In the genomic region with DNA sequence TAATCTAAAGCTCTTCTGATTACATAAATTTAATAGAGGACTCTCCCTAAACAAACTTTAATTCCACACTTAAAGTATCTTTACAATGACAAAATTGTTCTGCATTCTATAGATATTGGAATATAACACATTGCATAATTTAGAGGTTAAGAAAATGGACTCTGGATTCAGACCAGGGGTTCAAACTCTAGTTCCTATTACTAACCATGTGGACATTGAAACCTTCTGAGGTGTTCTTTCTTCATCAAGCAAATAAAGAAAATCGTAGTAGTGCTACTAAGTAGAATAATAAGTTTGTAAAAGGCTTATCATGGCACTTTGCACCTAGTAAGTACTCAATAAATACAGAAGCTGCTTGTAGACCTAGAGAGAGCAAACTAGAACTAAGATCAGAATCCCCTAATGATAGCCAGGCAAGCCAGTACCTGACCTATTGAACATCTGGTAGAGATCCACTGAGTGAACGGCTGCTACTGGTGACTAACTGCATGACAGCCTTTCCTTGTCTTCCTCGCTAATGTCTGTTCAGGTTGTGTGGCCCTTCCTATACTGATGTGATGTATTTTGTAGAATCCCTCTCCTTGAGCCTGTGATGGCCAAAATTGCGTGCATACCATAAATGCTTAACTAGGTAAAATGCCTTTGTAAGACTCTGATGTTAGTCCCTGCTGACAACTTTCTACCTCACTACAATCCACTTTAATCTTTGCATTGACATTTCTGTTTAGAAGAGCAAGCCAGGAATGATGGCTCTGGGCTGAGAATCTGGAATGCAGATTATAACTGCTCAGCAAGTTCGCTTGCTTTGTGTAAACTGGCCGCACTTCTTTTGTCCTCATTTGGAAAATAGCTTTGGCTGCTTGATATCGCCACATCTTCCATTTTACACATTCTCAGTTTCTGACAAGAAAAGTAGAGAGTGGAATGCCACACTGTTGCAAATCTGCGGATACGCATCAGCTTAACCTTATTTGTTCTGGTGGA, we compare ENCODE assay signal across 18 cellular contexts.
"Had no signal": no experiment of that assay in that cellular context is flagged by ENCODE, and none has a peak within 500 bp of the region (broad histone marks: within the 10 kb centered on the region; RNA-seq: fewer than 3 reads in every experiment).

No MANE protein-coding gene starts in this region.

- H3K4me3 Mint-ChIP-seq: activated CD4-positive, alpha-beta T cell treated with anti-CD3 and anti-CD28 coated beads, Interleukin-2, amount 10 ng/mL, durations not matched to agents 24 days and 14 days; activated CD8-positive, alpha-beta T cell treated with anti-CD3 and anti-CD28 coated beads, Interleukin-2, amount 10 ng/mL, durations not matched to agents 7 days and 5 days; activated naive CD4-positive, alpha-beta T cell treated with anti-CD3 and anti-CD28 coated beads, Interleukin-2, amount 10 ng/mL, durations not matched to agents 7 days and 5 days; activated naive CD8-positive, alpha-beta T cell treated with anti-CD3 and anti-CD28 coated beads, Interleukin-2, amount 50 U/mL, for 24 hours; activated T-cell treated with anti-CD3 and anti-CD28 coated beads, Interleukin-2, amount 50 U/mL, for 24 hours; brain; nephron progenitor cell; stimulated activated naive CD8-positive, alpha-beta T cell treated with anti-CD3 and anti-CD28 coated beads, Interleukin-15, Interleukin-2, amounts not matched to agents 100 ng/mL and 50 ng/mL, for 24 hours had no signal

- H3K27ac Mint-ChIP-seq: activated CD4-positive, alpha-beta T cell treated with anti-CD3 and anti-CD28 coated beads, Interleukin-2, amount 10 ng/mL, durations not matched to agents 24 days and 14 days; activated CD8-positive, alpha-beta T cell treated with anti-CD3 and anti-CD28 coated beads, Interleukin-2, amount 10 ng/mL, durations not matched to agents 7 days and 5 days; activated naive CD4-positive, alpha-beta T cell treated with anti-CD3 and anti-CD28 coated beads, Interleukin-2, amount 10 ng/mL, durations not matched to agents 7 days and 5 days; activated naive CD8-positive, alpha-beta T cell treated with anti-CD3 and anti-CD28 coated beads, Interleukin-2, amount 50 U/mL, for 24 hours; activated T-cell treated with anti-CD3 and anti-CD28 coated beads, Interleukin-2, amount 50 U/mL, for 24 hours; brain; nephron progenitor cell; stimulated activated naive CD8-positive, alpha-beta T cell treated with anti-CD3 and anti-CD28 coated beads, Interleukin-15, Interleukin-2, amounts not matched to agents 100 ng/mL and 50 ng/mL, for 24 hours had no signal

- H3K27me3 Mint-ChIP-seq: activated naive CD4-positive, alpha-beta T cell treated with anti-CD3 and anti-CD28 coated beads, Interleukin-2, amount 10 ng/mL, durations not matched to agents 7 days and 5 days had no signal

- H3K9me3 ChIP-seq: lower lobe of right lung, suprapubic skin had no signal

- H3K36me3 ChIP-seq: lower lobe of right lung, right atrium auricular region, suprapubic skin had no signal

- H3K9me3 Mint-ChIP-seq: activated CD4-positive, alpha-beta T cell treated with anti-CD3 and anti-CD28 coated beads, Interleukin-2, amount 10 ng/mL, durations not matched to agents 24 days and 14 days; activated naive CD4-positive, alpha-beta T cell treated with anti-CD3 and anti-CD28 coated beads, Interleukin-2, amount 10 ng/mL, durations not matched to agents 7 days and 5 days; stimulated activated naive CD8-positive, alpha-beta T cell treated with anti-CD3 and anti-CD28 coated beads, Interleukin-15, Interleukin-2, amounts not matched to agents 100 ng/mL and 50 ng/mL, for 24 hours had no signal

- H3K4me1 ChIP-seq: lower lobe of right lung, right atrium auricular region, suprapubic skin had no signal

- H3K27me3 ChIP-seq: right atrium auricular region had no signal

- H3K4me3 ChIP-seq: lower lobe of right lung, right atrium auricular region, suprapubic skin had no signal

- H3K4me1 Mint-ChIP-seq: activated CD4-positive, alpha-beta T cell treated with anti-CD3 and anti-CD28 coated beads, Interleukin-2, amount 10 ng/mL, durations not matched to agents 24 days and 14 days; activated naive CD4-positive, alpha-beta T cell treated with anti-CD3 and anti-CD28 coated beads, Interleukin-2, amount 10 ng/mL, durations not matched to agents 7 days and 5 days had no signal

- DNase-seq: activated CD4-positive, alpha-beta T cell treated with anti-CD3 and anti-CD28 coated beads, Interleukin-2, amount 10 ng/mL, durations not matched to agents 24 days and 14 days; activated CD4-positive, CD25-positive, alpha-beta regulatory T cell; activated CD8-positive, alpha-beta T cell treated with anti-CD3 and anti-CD28 coated beads, Interleukin-2, amount 10 ng/mL, durations not matched to agents 7 days and 5 days; activated effector memory CD4-positive, alpha-beta T cell treated with Interleukin-2 at 50 U/mL for 16 hours; activated naive CD4-positive, alpha-beta T cell treated with anti-CD3 and anti-CD28 coated beads, Interleukin-2, amount 10 ng/mL, durations not matched to agents 7 days and 5 days; activated naive CD8-positive, alpha-beta T cell treated with anti-CD3 and anti-CD28 coated beads, Interleukin-2, amount 50 U/mL, for 24 hours; activated T-cell treated with anti-CD3 and anti-CD28 coated beads, Interleukin-2, amount 50 U/mL, for 24 hours; anterior cingulate cortex; central memory CD4-positive, alpha-beta T cell; lower lobe of right lung; midbrain; nephron progenitor cell; SW 1271; T-helper 2 cell had no signal

- H3K36me3 Mint-ChIP-seq: activated naive CD4-positive, alpha-beta T cell treated with anti-CD3 and anti-CD28 coated beads, Interleukin-2, amount 10 ng/mL, durations not matched to agents 7 days and 5 days; brain had no signal

- ATAC-seq: activated CD8-positive, alpha-beta T cell treated with anti-CD3 and anti-CD28 coated beads, Interleukin-2, amount 10 ng/mL, durations not matched to agents 7 days and 5 days; activated naive CD8-positive, alpha-beta T cell treated with anti-CD3 and anti-CD28 coated beads, Interleukin-2, amount 50 U/mL, for 24 hours; lower lobe of right lung had no signal

- H3K27ac ChIP-seq: lower lobe of right lung, right atrium auricular region, suprapubic skin had no signal
